ENCODE assay signal across 12 cellular contexts in genomic region chr15:85554852-85555521, GRCh38.
DNase-seq lines count a peak whose midpoint lies in the region; ATAC-seq, FAIRE-seq and TF ChIP-seq lines count a peak whose summit lies in the region.
"Had no signal": no experiment of that assay in that cellular context is flagged by ENCODE, and none has a peak within 500 bp of the region (broad histone marks: within the 10 kb centered on the region; RNA-seq: fewer than 3 reads in every experiment).

No MANE protein-coding gene starts in this region.

- H3K4me1 Mint-ChIP-seq in CD14-positive monocyte (peaks cover 82% of the 10 kb centered on the region), endodermal cell (peaks cover 23% of the 10 kb centered on the region)

- H3K27ac ChIP-seq in endodermal cell (ENCODE audit: low read depth, low read length): no peak overlapping the region
- H3K27ac ChIP-seq: SJCRH30, tibial nerve had no signal

- H3K4me1 ChIP-seq in endodermal cell (ENCODE audit: control insufficient read depth, insufficient read depth, low read length): no peaks in the 10 kb centered on the region
- H3K4me1 ChIP-seq: SJCRH30 had no signal

- intact Hi-C loops in CD14-positive monocyte (cut with micrococcal nuclease): no loop called here

- ATAC-seq in GM19452 (IDR thresholded peaks at IDR 0.05; ENCODE audit: unreplicated experiment): peak; percentile 36
- peak; percentile 54 for ATAC-seq in HG03565 (IDR thresholded peaks at IDR 0.05; ENCODE audit: unreplicated experiment)
- ATAC-seq in HG02970 (IDR thresholded peaks at IDR 0.05; ENCODE audit: low FRiP score, unreplicated experiment): no peak

- H3K36me3 ChIP-seq in endodermal cell (ENCODE audit: control insufficient read depth, insufficient read depth, low read length): peaks cover 86% of the 10 kb centered on the region

- H3K4me3 ChIP-seq in endodermal cell (ENCODE audit: low read length): no peak overlapping the region
- H3K4me3 ChIP-seq: SJCRH30, tibial nerve had no signal

- H3K27ac Mint-ChIP-seq in CD14-positive monocyte (peak overlapping the region; percentile 86 to 94 (median 93)), endodermal cell (peak overlapping the region; percentile 15)

- H3K4me3 Mint-ChIP-seq in CD14-positive monocyte (peak overlapping the region; percentile 79 to 94), endodermal cell (no peak overlapping the region)

- H3K9me3 ChIP-seq in endodermal cell (ENCODE audit: control insufficient read depth, low read length): peaks cover 23% of the 10 kb centered on the region
- H3K9me3 ChIP-seq: SJCRH30, tibial nerve had no signal

- TF ChIP-seq CTCF in CD14-positive monocyte (IDR thresholded peaks at IDR 0.05): no peak
- TF ChIP-seq CTCF in endodermal cell (conservative IDR thresholded peaks at IDR 0.05): no peak

- H3K27me3 ChIP-seq in endodermal cell (ENCODE audit: control insufficient read depth, insufficient read depth, low read length, poor library complexity, severe bottlenecking): no peaks in the 10 kb centered on the region
- H3K27me3 ChIP-seq: SJCRH30, tibial nerve had no signal

- 95 to 97% methylated on average over 4 to 7 of the region's 7 CpGs for WGBS in endodermal cell (ENCODE audit: insufficient coverage in 1 of 2, insufficient read length in 1 of 2), 2 experiments

- no peaks in the 10 kb centered on the region for H3K27me3 Mint-ChIP-seq in CD14-positive monocyte (ENCODE audit: low read depth in 3 of 3)
- no peaks in the 10 kb centered on the region for H3K27me3 Mint-ChIP-seq in endodermal cell (ENCODE audit: insufficient read depth)
- H3K27me3 Mint-ChIP-seq: CD8-positive, alpha-beta memory T cell had no signal

- no peak for DNase-seq in CD14-positive monocyte (ENCODE audit: low spot score)
- no peak for DNase-seq in endodermal cell
- DNase-seq in NCI-H2171 treated with DMSO at 0.1 percent for 48 hours (lab: John Stamatoyannopoulos, UW): no peak
- DNase-seq in RCC 7860 (ENCODE audit: low spot score): no peak
- no peak for DNase-seq in AG20443 (ENCODE audit: low spot score)
- DNase-seq: CD8-positive, alpha-beta memory T cell; kidney; SJCRH30 had no signal

- no peak for FAIRE-seq in RCC 7860 (lab: Jason Lieb, UNC)
- FAIRE-seq: kidney had no signal

- H3K36me3 Mint-ChIP-seq in CD14-positive monocyte: peaks cover 33 to 54% of the 10 kb centered on the region in 2 donors
- H3K36me3 Mint-ChIP-seq in endodermal cell (ENCODE audit: low read depth): peaks cover 37% of the 10 kb centered on the region

- no peak overlapping the region for H3K9ac ChIP-seq in endodermal cell (ENCODE audit: extremely low read depth, low read length, poor library complexity, severe bottlenecking)

- H3K9me3 Mint-ChIP-seq in CD14-positive monocyte (no peaks in the 10 kb centered on the region), endodermal cell (peaks cover 9% of the 10 kb centered on the region)
- H3K9me3 Mint-ChIP-seq: CD8-positive, alpha-beta memory T cell had no signal
